In the genomic region with DNA sequence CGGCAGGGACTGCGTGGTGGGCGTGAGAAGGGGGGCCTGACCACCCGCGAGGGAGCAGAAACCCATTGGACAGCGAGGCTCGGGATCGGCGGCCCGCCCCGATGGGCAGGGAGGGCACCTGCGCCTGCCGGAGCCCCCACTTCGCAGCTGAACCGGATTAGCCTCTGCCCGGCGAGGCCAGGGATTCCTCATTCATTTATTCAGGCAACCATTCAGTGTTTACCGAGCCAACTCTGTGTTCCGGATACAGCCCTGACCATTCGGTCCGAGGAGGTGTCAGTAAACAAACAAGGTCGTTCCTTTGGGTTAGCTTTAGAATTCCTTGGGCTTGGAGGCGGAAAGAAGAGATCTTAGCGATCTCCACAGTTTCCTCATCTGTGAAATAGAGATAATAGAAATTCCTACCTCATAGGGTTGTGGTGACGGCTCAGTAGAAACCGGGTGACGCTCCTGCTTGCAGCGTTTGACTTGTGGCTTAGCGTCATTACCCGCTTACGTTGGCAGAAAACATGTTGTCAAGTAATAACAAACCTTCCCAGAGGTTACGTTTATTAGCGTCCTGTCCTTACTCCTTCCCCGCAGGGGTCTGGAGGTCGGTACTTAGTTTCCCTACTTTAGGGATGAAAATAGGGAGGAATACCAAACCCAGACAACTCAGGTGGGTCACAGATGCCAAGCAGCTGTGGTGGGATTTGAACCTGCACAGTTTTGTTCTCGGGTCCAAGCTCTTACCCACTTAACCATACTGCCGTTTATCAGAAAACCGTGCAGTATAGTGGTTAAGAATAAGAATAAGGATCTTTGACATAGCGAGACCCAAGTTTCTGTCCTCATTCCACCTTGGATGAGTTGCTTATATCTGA, we compare ENCODE assay signal across 1 cellular context.
A peak's percentile ranks its signal among the peaks of the same experiment; 100 is the strongest.
TF ChIP-seq lines count a peak whose summit lies in the region.

No MANE protein-coding gene starts in this region.

TF ChIP-seq in K562, 482 proteins besides CTCF, POLR2A, EP300 and RAD21 (continued from another document and continues in another):
- TF ChIP-seq, protein P1, sequence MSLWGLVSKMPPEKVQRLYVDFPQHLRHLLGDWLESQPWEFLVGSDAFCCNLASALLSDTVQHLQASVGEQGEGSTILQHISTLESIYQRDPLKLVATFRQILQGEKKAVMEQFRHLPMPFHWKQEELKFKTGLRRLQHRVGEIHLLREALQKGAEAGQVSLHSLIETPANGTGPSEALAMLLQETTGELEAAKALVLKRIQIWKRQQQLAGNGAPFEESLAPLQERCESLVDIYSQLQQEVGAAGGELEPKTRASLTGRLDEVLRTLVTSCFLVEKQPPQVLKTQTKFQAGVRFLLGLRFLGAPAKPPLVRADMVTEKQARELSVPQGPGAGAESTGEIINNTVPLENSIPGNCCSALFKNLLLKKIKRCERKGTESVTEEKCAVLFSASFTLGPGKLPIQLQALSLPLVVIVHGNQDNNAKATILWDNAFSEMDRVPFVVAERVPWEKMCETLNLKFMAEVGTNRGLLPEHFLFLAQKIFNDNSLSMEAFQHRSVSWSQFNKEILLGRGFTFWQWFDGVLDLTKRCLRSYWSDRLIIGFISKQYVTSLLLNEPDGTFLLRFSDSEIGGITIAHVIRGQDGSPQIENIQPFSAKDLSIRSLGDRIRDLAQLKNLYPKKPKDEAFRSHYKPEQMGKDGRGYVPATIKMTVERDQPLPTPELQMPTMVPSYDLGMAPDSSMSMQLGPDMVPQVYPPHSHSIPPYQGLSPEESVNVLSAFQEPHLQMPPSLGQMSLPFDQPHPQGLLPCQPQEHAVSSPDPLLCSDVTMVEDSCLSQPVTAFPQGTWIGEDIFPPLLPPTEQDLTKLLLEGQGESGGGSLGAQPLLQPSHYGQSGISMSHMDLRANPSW (CRISPR knock-in tag; IDR thresholded peaks at IDR 0.05) = peak; percentile 42; the same call in 1 of the 2 replicates
- TF ChIP-seq SRSF3 (IDR thresholded peaks at IDR 0.05; ENCODE audit: insufficient read depth, low read length) (no peak), ILK (tag; IDR thresholded peaks at IDR 0.05; ENCODE audit: borderline replicate concordance, low read depth) (no peak), SRSF7 (optimal IDR thresholded peaks at IDR 0.05; ENCODE audit: low read depth, low read length) (no peak), PRMT5 (CRISPR knock-in tag; IDR thresholded peaks at IDR 0.05) (no peak), ZNF431 (CRISPR knock-in tag; IDR thresholded peaks at IDR 0.05) (no peak; the same call in 1 of the 2 replicates), RUNX1 (IDR thresholded peaks at IDR 0.05; ENCODE audit: low read depth) (no peak), NFE2L1 (tag; IDR thresholded peaks at IDR 0.05; ENCODE audit: borderline replicate concordance, low read depth) (no peak), RFX1 (IDR thresholded peaks at IDR 0.05) (no peak), ZFX (CRISPR knock-in tag; IDR thresholded peaks at IDR 0.05) (no peak), KLF16 (IDR thresholded peaks at IDR 0.05) (no peak), NR2C1 (IDR thresholded peaks at IDR 0.05) (no peak), NR2C1 (tag; IDR thresholded peaks at IDR 0.05) (peak; percentile 33; the same call in 1 of the 2 replicates), CBX1 (IDR thresholded peaks at IDR 0.05; ENCODE audit: low read depth) (no peak), ZNF121 (CRISPR knock-in tag; conservative IDR thresholded peaks at IDR 0.05) (no peak), ZC3H11A (IDR thresholded peaks at IDR 0.05; ENCODE audit: low read depth, low read length) (no peak), MYBL2 (IDR thresholded peaks at IDR 0.05; ENCODE audit: low read depth) (no peak), MYBL2 (CRISPR knock-in tag; IDR thresholded peaks at IDR 0.05; ENCODE audit: borderline replicate concordance) (no peak), SP1 (CRISPR knock-in tag; IDR thresholded peaks at IDR 0.05) (peak; percentile 74), ATF7 (IDR thresholded peaks at IDR 0.05) (peak; percentile 62; the same call in 1 of the 2 replicates), MED1 (CRISPR knock-in tag; IDR thresholded peaks at IDR 0.05; ENCODE audit: borderline replicate concordance) (no peak), MCM7 (IDR thresholded peaks at IDR 0.05) (no peak), NFYB (IDR thresholded peaks at IDR 0.05; ENCODE audit: extremely low read depth, insufficient read length) (no peak), U2AF1 (optimal IDR thresholded peaks at IDR 0.05; ENCODE audit: low read depth, low read length) (no peak), SREBF1 (IDR thresholded peaks at IDR 0.05; ENCODE audit: borderline replicate concordance, low read depth, low read length) (no peak), FOSL1 (tag; conservative IDR thresholded peaks at IDR 0.05) (peak; percentile 13; the same call in 1 of the 2 replicates), KAT2B (IDR thresholded peaks at IDR 0.05; ENCODE audit: low read depth, low read length) (no peak), ZNF586 (CRISPR knock-in tag; conservative IDR thresholded peaks at IDR 0.05) (no peak), STAT5A (IDR thresholded peaks at IDR 0.05; ENCODE audit: borderline replicate concordance, low read length) (no peak), CCNT2 (IDR thresholded peaks at IDR 0.05; ENCODE audit: borderline replicate concordance, extremely low read depth, insufficient read length, low read depth, low read length) (no peak), ZNF274 (IDR thresholded peaks at IDR 0.05; ENCODE audit: borderline replicate concordance, low read depth, low read length) (peak; percentile 26; the same call in 1 of the 2 replicates), ZBTB1 (CRISPR knock-in tag; IDR thresholded peaks at IDR 0.05; ENCODE audit: borderline replicate concordance, low read depth) (peak; percentile 24; the same call in 1 of the 2 replicates), KAT8 (IDR thresholded peaks at IDR 0.05; ENCODE audit: low read depth) (no peak)
- TF ChIP-seq, protein P2, sequence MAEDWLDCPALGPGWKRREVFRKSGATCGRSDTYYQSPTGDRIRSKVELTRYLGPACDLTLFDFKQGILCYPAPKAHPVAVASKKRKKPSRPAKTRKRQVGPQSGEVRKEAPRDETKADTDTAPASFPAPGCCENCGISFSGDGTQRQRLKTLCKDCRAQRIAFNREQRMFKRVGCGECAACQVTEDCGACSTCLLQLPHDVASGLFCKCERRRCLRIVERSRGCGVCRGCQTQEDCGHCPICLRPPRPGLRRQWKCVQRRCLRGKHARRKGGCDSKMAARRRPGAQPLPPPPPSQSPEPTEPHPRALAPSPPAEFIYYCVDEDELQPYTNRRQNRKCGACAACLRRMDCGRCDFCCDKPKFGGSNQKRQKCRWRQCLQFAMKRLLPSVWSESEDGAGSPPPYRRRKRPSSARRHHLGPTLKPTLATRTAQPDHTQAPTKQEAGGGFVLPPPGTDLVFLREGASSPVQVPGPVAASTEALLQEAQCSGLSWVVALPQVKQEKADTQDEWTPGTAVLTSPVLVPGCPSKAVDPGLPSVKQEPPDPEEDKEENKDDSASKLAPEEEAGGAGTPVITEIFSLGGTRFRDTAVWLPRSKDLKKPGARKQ (CRISPR knock-in tag; IDR thresholded peaks at IDR 0.05) = no peak
- TF ChIP-seq, protein P3, sequence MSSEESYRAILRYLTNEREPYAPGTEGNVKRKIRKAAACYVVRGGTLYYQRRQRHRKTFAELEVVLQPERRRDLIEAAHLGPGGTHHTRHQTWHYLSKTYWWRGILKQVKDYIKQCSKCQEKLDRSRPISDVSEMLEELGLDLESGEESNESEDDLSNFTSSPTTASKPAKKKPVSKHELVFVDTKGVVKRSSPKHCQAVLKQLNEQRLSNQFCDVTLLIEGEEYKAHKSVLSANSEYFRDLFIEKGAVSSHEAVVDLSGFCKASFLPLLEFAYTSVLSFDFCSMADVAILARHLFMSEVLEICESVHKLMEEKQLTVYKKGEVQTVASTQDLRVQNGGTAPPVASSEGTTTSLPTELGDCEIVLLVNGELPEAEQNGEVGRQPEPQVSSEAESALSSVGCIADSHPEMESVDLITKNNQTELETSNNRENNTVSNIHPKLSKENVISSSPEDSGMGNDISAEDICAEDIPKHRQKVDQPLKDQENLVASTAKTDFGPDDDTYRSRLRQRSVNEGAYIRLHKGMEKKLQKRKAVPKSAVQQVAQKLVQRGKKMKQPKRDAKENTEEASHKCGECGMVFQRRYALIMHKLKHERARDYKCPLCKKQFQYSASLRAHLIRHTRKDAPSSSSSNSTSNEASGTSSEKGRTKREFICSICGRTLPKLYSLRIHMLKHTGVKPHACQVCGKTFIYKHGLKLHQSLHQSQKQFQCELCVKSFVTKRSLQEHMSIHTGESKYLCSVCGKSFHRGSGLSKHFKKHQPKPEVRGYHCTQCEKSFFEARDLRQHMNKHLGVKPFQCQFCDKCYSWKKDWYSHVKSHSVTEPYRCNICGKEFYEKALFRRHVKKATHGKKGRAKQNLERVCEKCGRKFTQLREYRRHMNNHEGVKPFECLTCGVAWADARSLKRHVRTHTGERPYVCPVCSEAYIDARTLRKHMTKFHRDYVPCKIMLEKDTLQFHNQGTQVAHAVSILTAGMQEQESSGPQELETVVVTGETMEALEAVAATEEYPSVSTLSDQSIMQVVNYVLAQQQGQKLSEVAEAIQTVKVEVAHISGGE (CRISPR knock-in tag; IDR thresholded peaks at IDR 0.05) = no peak
- TF ChIP-seq, protein P4, sequence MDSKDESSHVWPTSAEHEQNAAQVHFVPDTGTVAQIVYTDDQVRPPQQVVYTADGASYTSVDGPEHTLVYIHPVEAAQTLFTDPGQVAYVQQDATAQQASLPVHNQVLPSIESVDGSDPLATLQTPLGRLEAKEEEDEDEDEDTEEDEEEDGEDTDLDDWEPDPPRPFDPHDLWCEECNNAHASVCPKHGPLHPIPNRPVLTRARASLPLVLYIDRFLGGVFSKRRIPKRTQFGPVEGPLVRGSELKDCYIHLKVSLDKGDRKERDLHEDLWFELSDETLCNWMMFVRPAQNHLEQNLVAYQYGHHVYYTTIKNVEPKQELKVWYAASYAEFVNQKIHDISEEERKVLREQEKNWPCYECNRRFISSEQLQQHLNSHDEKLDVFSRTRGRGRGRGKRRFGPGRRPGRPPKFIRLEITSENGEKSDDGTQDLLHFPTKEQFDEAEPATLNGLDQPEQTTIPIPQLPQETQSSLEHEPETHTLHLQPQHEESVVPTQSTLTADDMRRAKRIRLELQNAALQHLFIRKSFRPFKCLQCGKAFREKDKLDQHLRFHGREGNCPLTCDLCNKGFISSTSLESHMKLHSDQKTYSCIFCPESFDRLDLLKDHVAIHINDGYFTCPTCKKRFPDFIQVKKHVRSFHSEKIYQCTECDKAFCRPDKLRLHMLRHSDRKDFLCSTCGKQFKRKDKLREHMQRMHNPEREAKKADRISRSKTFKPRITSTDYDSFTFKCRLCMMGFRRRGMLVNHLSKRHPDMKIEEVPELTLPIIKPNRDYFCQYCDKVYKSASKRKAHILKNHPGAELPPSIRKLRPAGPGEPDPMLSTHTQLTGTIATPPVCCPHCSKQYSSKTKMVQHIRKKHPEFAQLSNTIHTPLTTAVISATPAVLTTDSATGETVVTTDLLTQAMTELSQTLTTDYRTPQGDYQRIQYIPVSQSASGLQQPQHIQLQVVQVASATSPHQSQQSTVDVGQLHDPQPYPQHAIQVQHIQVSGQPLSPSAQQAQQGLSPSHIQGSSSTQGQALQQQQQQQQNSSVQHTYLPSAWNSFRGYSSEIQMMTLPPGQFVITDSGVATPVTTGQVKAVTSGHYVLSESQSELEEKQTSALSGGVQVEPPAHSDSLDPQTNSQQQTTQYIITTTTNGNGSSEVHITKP (IDR thresholded peaks at IDR 0.05; ENCODE audit: partially characterized antibody) = peak; percentile 10
- TF ChIP-seq, protein P5, sequence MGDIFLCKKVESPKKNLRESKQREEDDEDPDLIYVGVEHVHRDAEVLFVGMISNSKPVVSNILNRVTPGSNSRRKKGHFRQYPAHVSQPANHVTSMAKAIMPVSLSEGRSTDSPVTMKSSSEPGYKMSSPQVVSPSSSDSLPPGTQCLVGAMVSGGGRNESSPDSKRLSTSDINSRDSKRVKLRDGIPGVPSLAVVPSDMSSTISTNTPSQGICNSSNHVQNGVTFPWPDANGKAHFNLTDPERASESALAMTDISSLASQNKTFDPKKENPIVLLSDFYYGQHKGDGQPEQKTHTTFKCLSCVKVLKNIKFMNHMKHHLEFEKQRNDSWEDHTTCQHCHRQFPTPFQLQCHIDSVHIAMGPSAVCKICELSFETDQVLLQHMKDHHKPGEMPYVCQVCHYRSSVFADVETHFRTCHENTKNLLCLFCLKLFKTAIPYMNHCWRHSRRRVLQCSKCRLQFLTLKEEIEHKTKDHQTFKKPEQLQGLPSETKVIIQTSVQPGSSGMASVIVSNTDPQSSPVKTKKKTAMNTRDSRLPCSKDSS (IDR thresholded peaks at IDR 0.05; ENCODE audit: low read depth, partially characterized antibody) = no peak
- TF ChIP-seq, protein P6, sequence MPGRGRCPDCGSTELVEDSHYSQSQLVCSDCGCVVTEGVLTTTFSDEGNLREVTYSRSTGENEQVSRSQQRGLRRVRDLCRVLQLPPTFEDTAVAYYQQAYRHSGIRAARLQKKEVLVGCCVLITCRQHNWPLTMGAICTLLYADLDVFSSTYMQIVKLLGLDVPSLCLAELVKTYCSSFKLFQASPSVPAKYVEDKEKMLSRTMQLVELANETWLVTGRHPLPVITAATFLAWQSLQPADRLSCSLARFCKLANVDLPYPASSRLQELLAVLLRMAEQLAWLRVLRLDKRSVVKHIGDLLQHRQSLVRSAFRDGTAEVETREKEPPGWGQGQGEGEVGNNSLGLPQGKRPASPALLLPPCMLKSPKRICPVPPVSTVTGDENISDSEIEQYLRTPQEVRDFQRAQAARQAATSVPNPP (IDR thresholded peaks at IDR 0.05; ENCODE audit: borderline replicate concordance, insufficient read depth, insufficient read length) = no peak
- TF ChIP-seq, protein P7, sequence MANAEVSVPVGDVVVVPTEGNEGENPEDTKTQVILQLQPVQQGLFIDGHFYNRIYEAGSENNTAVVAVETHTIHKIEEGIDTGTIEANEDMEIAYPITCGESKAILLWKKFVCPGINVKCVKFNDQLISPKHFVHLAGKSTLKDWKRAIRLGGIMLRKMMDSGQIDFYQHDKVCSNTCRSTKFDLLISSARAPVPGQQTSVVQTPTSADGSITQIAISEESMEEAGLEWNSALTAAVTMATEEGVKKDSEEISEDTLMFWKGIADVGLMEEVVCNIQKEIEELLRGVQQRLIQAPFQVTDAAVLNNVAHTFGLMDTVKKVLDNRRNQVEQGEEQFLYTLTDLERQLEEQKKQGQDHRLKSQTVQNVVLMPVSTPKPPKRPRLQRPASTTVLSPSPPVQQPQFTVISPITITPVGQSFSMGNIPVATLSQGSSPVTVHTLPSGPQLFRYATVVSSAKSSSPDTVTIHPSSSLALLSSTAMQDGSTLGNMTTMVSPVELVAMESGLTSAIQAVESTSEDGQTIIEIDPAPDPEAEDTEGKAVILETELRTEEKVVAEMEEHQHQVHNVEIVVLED (CRISPR knock-in tag; IDR thresholded peaks at IDR 0.05) = no peak
- TF ChIP-seq, protein P8, sequence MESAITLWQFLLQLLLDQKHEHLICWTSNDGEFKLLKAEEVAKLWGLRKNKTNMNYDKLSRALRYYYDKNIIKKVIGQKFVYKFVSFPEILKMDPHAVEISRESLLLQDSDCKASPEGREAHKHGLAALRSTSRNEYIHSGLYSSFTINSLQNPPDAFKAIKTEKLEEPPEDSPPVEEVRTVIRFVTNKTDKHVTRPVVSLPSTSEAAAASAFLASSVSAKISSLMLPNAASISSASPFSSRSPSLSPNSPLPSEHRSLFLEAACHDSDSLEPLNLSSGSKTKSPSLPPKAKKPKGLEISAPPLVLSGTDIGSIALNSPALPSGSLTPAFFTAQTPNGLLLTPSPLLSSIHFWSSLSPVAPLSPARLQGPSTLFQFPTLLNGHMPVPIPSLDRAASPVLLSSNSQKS (CRISPR knock-in tag; IDR thresholded peaks at IDR 0.05) = no peak
- TF ChIP-seq, protein P9, sequence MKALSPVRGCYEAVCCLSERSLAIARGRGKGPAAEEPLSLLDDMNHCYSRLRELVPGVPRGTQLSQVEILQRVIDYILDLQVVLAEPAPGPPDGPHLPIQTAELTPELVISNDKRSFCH (CRISPR knock-in tag; IDR thresholded peaks at IDR 0.05) = no peak
- TF ChIP-seq, protein P9 (tag; IDR thresholded peaks at IDR 0.05) = peak; percentile 65; the same call in 1 of the 2 replicates
